8 cellular contexts compared by ENCODE assay signal in genomic region chr16:31094088-31094423, GRCh38. TPM values are rescaled to one million over a fixed set of nuclear protein-coding genes. Genes with fewer than 3 reads are reported as not detected.
A peak's percentile ranks its signal among the peaks of the same experiment; 100 is the strongest.
DNase-seq lines count a peak whose midpoint lies in the region; FAIRE-seq and TF ChIP-seq lines count a peak whose summit lies in the region.

No MANE protein-coding gene starts in this region.

- H3K9me3 Mint-ChIP-seq in IgD-negative memory B cell (no peaks in the 10 kb centered on the region), type B pancreatic cell (peaks cover 5% of the 10 kb centered on the region)

- WGBS in lower leg skin, 2 donors, result 0 to 1% methylated on average over 19 to 20 of the region's 20 CpGs

- peak overlapping the region; percentile 84 for H3K27ac ChIP-seq in caudate nucleus (ENCODE audit: low read depth, low read length)

- no peak for TF ChIP-seq POLR2A in lower leg skin (IDR thresholded peaks at IDR 0.05)
- no peak for TF ChIP-seq POLR2A in H54 (IDR thresholded peaks at IDR 0.05; ENCODE audit: low read depth, low read length)

- H3K4me1 Mint-ChIP-seq in IgD-negative memory B cell (peaks cover 17 to 19% (median 19%) of the 10 kb centered on the region in 3 donors), type B pancreatic cell (ENCODE audit: unreplicated experiment) (peaks cover 11% of the 10 kb centered on the region)

- in situ Hi-C loops in G401 (cut with HindIII; ENCODE audit: low sequenced_read_pairs), result no loop called here

- peaks cover 2% of the 10 kb centered on the region for H3K36me3 Mint-ChIP-seq in IgD-negative memory B cell
- H3K36me3 Mint-ChIP-seq in type B pancreatic cell, result no peaks in the 10 kb centered on the region

- peak; percentile 46 for DNase-seq in G401 (ENCODE audit: low spot score)
- peak in 3 of 61 donors; percentile 39 to 62 (median 62) for DNase-seq in caudate nucleus (lab: John Stamatoyannopoulos, UW)
- DNase-seq in lower leg skin (ENCODE audit: low spot score in 2 of 2), result no peak
- DNase-seq in type B pancreatic cell (ENCODE audit: extremely low spot score, unreplicated experiment), result no peak
- DNase-seq in HuH-7 (ENCODE audit: low spot score), result no peak
- DNase-seq in H54 (ENCODE audit: insufficient read length, low spot score), result no peak
- DNase-seq in NCI-H2081 (lab: John Stamatoyannopoulos, UW), result no peak

- intact Hi-C loops in lower leg skin (cut with DNase I; ENCODE audit: low total_unique reads), result loop anchor here (5.0 kb wide), 1 partner anchor 107 kb away; the partner anchor contains the start of gene HSD3B7

- H3K27me3 Mint-ChIP-seq in IgD-negative memory B cell (no peaks in the 10 kb centered on the region), type B pancreatic cell (no peaks in the 10 kb centered on the region)

- peak overlapping the region; percentile 91 to 98 (median 96) for H3K27ac Mint-ChIP-seq in IgD-negative memory B cell
- H3K27ac Mint-ChIP-seq in type B pancreatic cell, result peak overlapping the region; percentile 92

- no peak for FAIRE-seq in H54 (lab: Jason Lieb, UNC)

- peak overlapping the region; percentile 79 to 98 (median 97) for H3K4me3 Mint-ChIP-seq in IgD-negative memory B cell
- H3K4me3 Mint-ChIP-seq in type B pancreatic cell, result peak overlapping the region; percentile 95

- TF ChIP-seq CTCF in lower leg skin (IDR thresholded peaks at IDR 0.05), result no peak
- TF ChIP-seq CTCF in type B pancreatic cell (conservative IDR thresholded peaks at IDR 0.05), result no peak

- peak overlapping the region; percentile 82 for H3K4me3 ChIP-seq in lower leg skin (ENCODE audit: low read depth, poor library complexity, severe bottlenecking)

RNA-seq across cellular contexts. Expression of gene VKORC1, which starts 0.5 kb away (rescaled TPM):
- 121 and 129 TPM in 2 replicates for total RNA-seq in G401 (2014; rRNA removed; shearing (Covaris generic))
- 90.7 TPM for polyA plus RNA-seq in IgD-negative memory B cell
- total RNA-seq in lower leg skin (10 to 100 TPM; 43.7 to 95.5 (median 73.6) TPM), type B pancreatic cell (ENCODE audit: low replicate concordance) (70.1 and 78.9 TPM in 2 replicates)

RNA-seq across cellular contexts. Expression of gene PRSS53, which starts 5.3 kb away (rescaled TPM):
- total RNA-seq in G401 (2014; rRNA removed; shearing (Covaris generic)), result 0.44 and 2.8 TPM in 2 replicates
- 0.83 TPM for polyA plus RNA-seq in IgD-negative memory B cell
- total RNA-seq in lower leg skin (1 to 10 TPM; 2.3 to 3.8 (median 2.7) TPM), type B pancreatic cell (ENCODE audit: low replicate concordance) (3.5 and 5.1 TPM in 2 replicates)

RNA-seq across cellular contexts. Expression of gene BCKDK, which starts 14.1 kb away (rescaled TPM):
- total RNA-seq in G401 (2014; rRNA removed; shearing (Covaris generic)), result 52.5 and 55.3 TPM in 2 replicates
- 38.2 TPM for polyA plus RNA-seq in IgD-negative memory B cell
- total RNA-seq in lower leg skin, result 10 to 100 TPM; 60.7 to 85.3 (median 78.6) TPM
- 38.5 and 44.5 TPM in 2 replicates for total RNA-seq in type B pancreatic cell (ENCODE audit: low replicate concordance)

RNA-seq across cellular contexts. Expression of gene ZNF646, which starts 19.8 kb away (rescaled TPM):
- total RNA-seq in G401 (2014; rRNA removed; shearing (Covaris generic)), result 12.0 and 21.2 TPM in 2 replicates
- 9.3 TPM for polyA plus RNA-seq in IgD-negative memory B cell
- total RNA-seq in lower leg skin (10 to 100 TPM; 25.4 to 30.3 (median 27.1) TPM), type B pancreatic cell (ENCODE audit: low replicate concordance) (21.0 and 27.2 TPM in 2 replicates)

RNA-seq across cellular contexts. Expression of gene ZNF668, which starts 20.0 kb away (rescaled TPM):
- 27.9 and 52.0 TPM in 2 replicates for total RNA-seq in G401 (2014; rRNA removed; shearing (Covaris generic))
- polyA plus RNA-seq in IgD-negative memory B cell, result 10.6 TPM
- 10 to 100 TPM; 10.0 to 19.2 (median 12.6) TPM for total RNA-seq in lower leg skin
- total RNA-seq in type B pancreatic cell (ENCODE audit: low replicate concordance), result 10.5 and 13.4 TPM in 2 replicates
